Comparison of ENCODE assay signal across 27 cellular contexts in genomic region chr2:23394700-23395099, GRCh38.
"Had no signal": no experiment of that assay in that cellular context is flagged by ENCODE, and none has a peak within 500 bp of the region (broad histone marks: within the 10 kb centered on the region; RNA-seq: fewer than 3 reads in every experiment).

No MANE protein-coding gene starts in this region.

- ATAC-seq: foreskin keratinocyte; gastroesophageal sphincter; heart left ventricle; left cardiac atrium; left lung; naive thymus-derived CD8-positive, alpha-beta T cell; sciatic nerve; stimulated activated effector memory CD8-positive, alpha-beta T cell treated with anti-CD3 and anti-CD28 coated beads, Interleukin-12 subunit alpha, Interleukin-12 subunit beta, amount 100 ng/mL, for 72 hours had no signal

- DNase-seq: dermis blood vessel endothelial cell; effector memory CD4-positive, alpha-beta T cell; foreskin keratinocyte; heart left ventricle; left cardiac atrium; left lung; mesenchymal stem cell; midbrain; naive thymus-derived CD8-positive, alpha-beta T cell; nephron progenitor cell; nucleus accumbens; stimulated activated CD4-positive, alpha-beta T cell treated with anti-CD3 and anti-CD28 coated beads, Interleukin-12 subunit alpha, Interleukin-12 subunit beta, amount 100 ng/mL, for 4 hours; stimulated activated CD4-positive, alpha-beta T cell treated with anti-CD3 and anti-CD28 coated beads, Interleukin-1b, Interleukin-23, amount 100 ng/mL, for 48 hours; stimulated activated CD4-positive, alpha-beta T cell treated with anti-CD3 and anti-CD28 coated beads, Interleukin-4, amount 100 ng/mL, for 24 hours; stimulated activated naive CD4-positive, alpha-beta T cell treated with Interleukin-2 at 50 U/mL for 16 hours; stomach; thyroid gland; trophoblast cell had no signal

- H3K9me3 ChIP-seq: esophagus muscularis mucosa, gastroesophageal sphincter, heart left ventricle, left lung, prostate gland, right atrium auricular region, stomach, thyroid gland, vagina had no signal

- H3K4me2 ChIP-seq: hepatocyte, smooth muscle cell had no signal

- H2AFZ ChIP-seq: hepatocyte had no signal

- H3K27ac ChIP-seq: esophagus muscularis mucosa, foreskin keratinocyte, gastroesophageal sphincter, heart left ventricle, hepatocyte, left lung, prostate gland, right atrium auricular region, stomach, thyroid gland, vagina had no signal

- H3K9me3 Mint-ChIP-seq: naive thymus-derived CD8-positive, alpha-beta T cell; nephron progenitor cell had no signal

- H3K4me3 ChIP-seq: esophagus muscularis mucosa, gastroesophageal sphincter, heart left ventricle, hepatocyte, left lung, prostate gland, right atrium auricular region, smooth muscle cell, stomach, thyroid gland, vagina had no signal

- H3K27me3 ChIP-seq: esophagus muscularis mucosa, foreskin keratinocyte, gastroesophageal sphincter, right atrium auricular region, thyroid gland, vagina had no signal

- H3K36me3 ChIP-seq: esophagus muscularis mucosa, heart left ventricle, left lung, prostate gland, right atrium auricular region, stomach, thyroid gland, vagina had no signal

- H3K4me1 ChIP-seq: heart left ventricle, left lung, prostate gland, right atrium auricular region, thyroid gland had no signal

- H3K4me3 Mint-ChIP-seq: nephron progenitor cell; stimulated activated effector memory CD8-positive, alpha-beta T cell treated with anti-CD3 and anti-CD28 coated beads, Interleukin-12 subunit alpha, Interleukin-12 subunit beta, amount 100 ng/mL, for 72 hours had no signal

- H3K4me1 Mint-ChIP-seq: stimulated activated effector memory CD8-positive, alpha-beta T cell treated with anti-CD3 and anti-CD28 coated beads, Interleukin-12 subunit alpha, Interleukin-12 subunit beta, amount 100 ng/mL, for 72 hours had no signal

- H3K27ac Mint-ChIP-seq: nephron progenitor cell; stimulated activated effector memory CD8-positive, alpha-beta T cell treated with anti-CD3 and anti-CD28 coated beads, Interleukin-12 subunit alpha, Interleukin-12 subunit beta, amount 100 ng/mL, for 72 hours had no signal

- H3K36me3 Mint-ChIP-seq: naive thymus-derived CD8-positive, alpha-beta T cell; stimulated activated effector memory CD8-positive, alpha-beta T cell treated with anti-CD3 and anti-CD28 coated beads, Interleukin-12 subunit alpha, Interleukin-12 subunit beta, amount 100 ng/mL, for 72 hours had no signal
